Comparison of ENCODE assay signal across 6 cellular contexts in the genomic region with DNA sequence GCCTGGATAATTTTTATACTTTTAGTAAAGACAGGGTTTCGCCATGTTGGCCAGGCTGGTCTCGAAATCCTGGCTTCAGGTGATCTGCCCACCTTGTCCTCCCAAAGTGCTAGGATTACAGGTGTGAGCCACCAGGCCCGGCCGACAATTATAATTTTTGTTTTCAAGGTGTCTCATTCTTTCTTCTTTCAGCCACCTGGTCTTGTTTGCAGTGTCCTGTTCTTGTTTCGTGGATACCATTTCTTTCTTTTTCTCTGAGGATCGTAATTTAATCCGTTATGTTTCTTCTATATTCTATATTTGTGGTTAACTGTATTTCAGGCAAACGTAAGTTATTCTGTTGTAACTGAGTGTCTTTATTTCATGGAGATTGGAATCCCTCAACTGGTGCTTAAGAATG. TPM values are rescaled to one million over a fixed set of nuclear protein-coding genes. Genes with fewer than 3 reads are reported as not detected.
"Had no signal": no experiment of that assay in that cellular context is flagged by ENCODE, and none has a peak within 500 bp of the region (broad histone marks: within the 10 kb centered on the region; RNA-seq: fewer than 3 reads in every experiment).

No MANE protein-coding gene starts in this region.

- H3K4me3 Mint-ChIP-seq: IgD-negative memory B cell had no signal

- H3K36me3 Mint-ChIP-seq: IgD-negative memory B cell had no signal

- H3K27ac ChIP-seq: HL-60 had no signal

- DNase-seq: IMR-90, KG1 had no signal

- H3K4me3 ChIP-seq: K562 had no signal

RNA-seq across cellular contexts. Expression of a gene that starts 51.6 kb away (rescaled TPM):
- total RNA-seq: HT1080, IMR-90, K562 had no signal
